22 cellular contexts compared by ENCODE assay signal in genomic region chr5:61381968-61382367, GRCh38.
"Had no signal": no experiment of that assay in that cellular context is flagged by ENCODE, and none has a peak within 500 bp of the region (broad histone marks: within the 10 kb centered on the region; RNA-seq: fewer than 3 reads in every experiment).

No MANE protein-coding gene starts in this region.

- H2AFZ ChIP-seq: hepatocyte had no signal

- DNase-seq: dermis blood vessel endothelial cell; dorsolateral prefrontal cortex; effector CD4-positive, alpha-beta T cell; effector memory CD4-positive, alpha-beta T cell; foreskin keratinocyte; heart left ventricle; hypothalamus; immature natural killer cell; islet precursor cell; left cardiac atrium; left lung; left ventricle myocardium superior; lower lobe of right lung; mesenchymal stem cell; mucosa of descending colon had no signal

- H3K36me3 ChIP-seq: esophagus muscularis mucosa, gastroesophageal sphincter, heart left ventricle, left lung, lower lobe of right lung had no signal

- H3K4me3 ChIP-seq: coronary artery, dorsolateral prefrontal cortex, esophagus muscularis mucosa, gastroesophageal sphincter, heart left ventricle, hepatocyte, left lung, lower lobe of right lung, mucosa of descending colon had no signal

- ATAC-seq: foreskin keratinocyte, gastroesophageal sphincter, heart left ventricle, left cardiac atrium, left lung, left ventricle myocardium superior, lower lobe of right lung had no signal

- FAIRE-seq: colon, endothelial cell of umbilical vein, frontal cortex had no signal

- H3K4me2 ChIP-seq: hepatocyte had no signal

- H3K4me1 ChIP-seq: foreskin keratinocyte, lower lobe of right lung had no signal

- H3K27me3 ChIP-seq: dorsolateral prefrontal cortex, esophagus muscularis mucosa, foreskin keratinocyte, gastroesophageal sphincter, heart left ventricle, hepatocyte, left lung had no signal

- H3K27ac ChIP-seq: coronary artery, esophagus muscularis mucosa, foreskin keratinocyte, gastroesophageal sphincter, heart left ventricle, hepatocyte, left lung, lower lobe of right lung had no signal

- H3K9me3 ChIP-seq: esophagus muscularis mucosa, gastroesophageal sphincter, heart left ventricle, left lung, lower lobe of right lung, mucosa of descending colon had no signal
